ENCODE assay signal across 1 cellular context in the genomic region with DNA sequence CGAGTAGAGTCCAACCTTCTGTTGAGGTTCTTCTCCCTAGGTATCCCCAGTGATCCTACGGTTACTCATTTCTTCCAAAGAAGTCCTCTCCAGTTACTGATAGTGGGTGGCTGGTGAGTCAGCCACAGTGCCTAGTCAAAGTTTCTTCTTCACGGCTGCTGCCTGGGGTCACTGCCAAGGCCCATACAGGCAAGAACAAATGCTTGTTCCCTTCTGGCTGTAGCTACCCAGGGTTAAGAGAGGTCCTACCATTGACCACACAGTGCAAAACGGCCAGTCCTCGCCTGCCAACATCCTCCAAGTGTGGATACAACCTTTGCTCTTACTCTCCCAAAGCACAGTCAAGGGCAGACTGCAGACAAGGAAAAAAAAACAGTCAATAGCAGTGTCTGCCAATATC.
TF ChIP-seq lines count a peak whose summit lies in the region.

No MANE protein-coding gene starts in this region.

TF ChIP-seq in K562, 482 proteins besides CTCF, POLR2A, EP300 and RAD21 (continued from another document and continues in another):
- TF ChIP-seq, protein P1, sequence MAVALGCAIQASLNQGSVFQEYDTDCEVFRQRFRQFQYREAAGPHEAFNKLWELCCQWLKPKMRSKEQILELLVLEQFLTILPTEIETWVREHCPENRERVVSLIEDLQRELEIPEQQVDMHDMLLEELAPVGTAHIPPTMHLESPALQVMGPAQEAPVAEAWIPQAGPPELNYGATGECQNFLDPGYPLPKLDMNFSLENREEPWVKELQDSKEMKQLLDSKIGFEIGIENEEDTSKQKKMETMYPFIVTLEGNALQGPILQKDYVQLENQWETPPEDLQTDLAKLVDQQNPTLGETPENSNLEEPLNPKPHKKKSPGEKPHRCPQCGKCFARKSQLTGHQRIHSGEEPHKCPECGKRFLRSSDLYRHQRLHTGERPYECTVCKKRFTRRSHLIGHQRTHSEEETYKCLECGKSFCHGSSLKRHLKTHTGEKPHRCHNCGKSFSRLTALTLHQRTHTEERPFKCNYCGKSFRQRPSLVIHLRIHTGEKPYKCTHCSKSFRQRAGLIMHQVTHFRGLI (CRISPR knock-in tag; IDR thresholded peaks at IDR 0.05) = no peak
- TF ChIP-seq RB1 (IDR thresholded peaks at IDR 0.05; ENCODE audit: low read depth) = no peak
- no peak for TF ChIP-seq STAT5A (IDR thresholded peaks at IDR 0.05; ENCODE audit: borderline replicate concordance, low read length)
- TF ChIP-seq, protein P2, sequence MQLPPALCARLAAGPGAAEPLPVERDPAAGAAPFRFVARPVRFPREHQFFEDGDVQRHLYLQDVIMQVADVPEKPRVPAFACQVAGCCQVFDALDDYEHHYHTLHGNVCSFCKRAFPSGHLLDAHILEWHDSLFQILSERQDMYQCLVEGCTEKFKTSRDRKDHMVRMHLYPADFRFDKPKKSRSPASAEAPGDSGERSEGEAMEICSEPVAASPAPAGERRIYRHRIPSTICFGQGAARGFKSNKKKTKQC (CRISPR knock-in tag; IDR thresholded peaks at IDR 0.05) = no peak
- TF ChIP-seq JUND (IDR thresholded peaks at IDR 0.05; ENCODE audit: borderline replicate concordance, low read depth, low read length) = peak; percentile 85
- peak; percentile 78; the same call in 2 of the 3 replicates for TF ChIP-seq JUND (tag; IDR thresholded peaks at IDR 0.05; ENCODE audit: borderline replicate concordance, low read depth, low read length)
- no peak for TF ChIP-seq ZNF408 (CRISPR knock-in tag; IDR thresholded peaks at IDR 0.05; ENCODE audit: low read depth)
- no peak for TF ChIP-seq EP400 (IDR thresholded peaks at IDR 0.05)
- TF ChIP-seq FOS (IDR thresholded peaks at IDR 0.05; ENCODE audit: extremely low read depth, insufficient read length) = peak; percentile 61
- peak; percentile 56; the same call in 1 of the 2 replicates for TF ChIP-seq JUN (IDR thresholded peaks at IDR 0.05; ENCODE audit: borderline replicate concordance, low read depth, low read length)
- TF ChIP-seq JUN (CRISPR knock-in tag; IDR thresholded peaks at IDR 0.05; ENCODE audit: borderline replicate concordance) = no peak
- no peak for TF ChIP-seq SMC3 (conservative IDR thresholded peaks at IDR 0.05; ENCODE audit: insufficient read depth, low read depth, low read length)
- TF ChIP-seq ERF (CRISPR knock-in tag; IDR thresholded peaks at IDR 0.05) = no peak
- TF ChIP-seq, protein P3, sequence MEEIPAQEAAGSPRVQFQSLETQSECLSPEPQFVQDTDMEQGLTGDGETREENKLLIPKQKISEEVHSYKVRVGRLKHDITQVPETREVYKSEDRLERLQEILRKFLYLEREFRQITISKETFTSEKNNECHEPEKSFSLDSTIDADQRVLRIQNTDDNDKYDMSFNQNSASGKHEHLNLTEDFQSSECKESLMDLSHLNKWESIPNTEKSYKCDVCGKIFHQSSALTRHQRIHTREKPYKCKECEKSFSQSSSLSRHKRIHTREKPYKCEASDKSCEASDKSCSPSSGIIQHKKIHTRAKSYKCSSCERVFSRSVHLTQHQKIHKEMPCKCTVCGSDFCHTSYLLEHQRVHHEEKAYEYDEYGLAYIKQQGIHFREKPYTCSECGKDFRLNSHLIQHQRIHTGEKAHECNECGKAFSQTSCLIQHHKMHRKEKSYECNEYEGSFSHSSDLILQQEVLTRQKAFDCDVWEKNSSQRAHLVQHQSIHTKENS (CRISPR knock-in tag; IDR thresholded peaks at IDR 0.05) = no peak
- TF ChIP-seq COPS2 (conservative IDR thresholded peaks at IDR 0.05) = no peak
- TF ChIP-seq, protein P4, sequence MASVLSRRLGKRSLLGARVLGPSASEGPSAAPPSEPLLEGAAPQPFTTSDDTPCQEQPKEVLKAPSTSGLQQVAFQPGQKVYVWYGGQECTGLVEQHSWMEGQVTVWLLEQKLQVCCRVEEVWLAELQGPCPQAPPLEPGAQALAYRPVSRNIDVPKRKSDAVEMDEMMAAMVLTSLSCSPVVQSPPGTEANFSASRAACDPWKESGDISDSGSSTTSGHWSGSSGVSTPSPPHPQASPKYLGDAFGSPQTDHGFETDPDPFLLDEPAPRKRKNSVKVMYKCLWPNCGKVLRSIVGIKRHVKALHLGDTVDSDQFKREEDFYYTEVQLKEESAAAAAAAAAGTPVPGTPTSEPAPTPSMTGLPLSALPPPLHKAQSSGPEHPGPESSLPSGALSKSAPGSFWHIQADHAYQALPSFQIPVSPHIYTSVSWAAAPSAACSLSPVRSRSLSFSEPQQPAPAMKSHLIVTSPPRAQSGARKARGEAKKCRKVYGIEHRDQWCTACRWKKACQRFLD (CRISPR knock-in tag; IDR thresholded peaks at IDR 0.05) = no peak
- TF ChIP-seq ZNF354B (CRISPR knock-in tag; IDR thresholded peaks at IDR 0.05) = no peak
- TF ChIP-seq RBM25 (IDR thresholded peaks at IDR 0.05; ENCODE audit: low read depth, low read length, severe bottlenecking) = no peak
- peak; percentile 10; the same call in 1 of the 2 replicates for TF ChIP-seq RFX1 (IDR thresholded peaks at IDR 0.05)
- TF ChIP-seq SMARCA4 (IDR thresholded peaks at IDR 0.05) = peak; percentile 63
- TF ChIP-seq MTF1 (CRISPR knock-in tag; IDR thresholded peaks at IDR 0.05; ENCODE audit: borderline replicate concordance) = no peak
- TF ChIP-seq FOXJ3 (CRISPR knock-in tag; IDR thresholded peaks at IDR 0.05) = no peak
- TF ChIP-seq, protein P5, sequence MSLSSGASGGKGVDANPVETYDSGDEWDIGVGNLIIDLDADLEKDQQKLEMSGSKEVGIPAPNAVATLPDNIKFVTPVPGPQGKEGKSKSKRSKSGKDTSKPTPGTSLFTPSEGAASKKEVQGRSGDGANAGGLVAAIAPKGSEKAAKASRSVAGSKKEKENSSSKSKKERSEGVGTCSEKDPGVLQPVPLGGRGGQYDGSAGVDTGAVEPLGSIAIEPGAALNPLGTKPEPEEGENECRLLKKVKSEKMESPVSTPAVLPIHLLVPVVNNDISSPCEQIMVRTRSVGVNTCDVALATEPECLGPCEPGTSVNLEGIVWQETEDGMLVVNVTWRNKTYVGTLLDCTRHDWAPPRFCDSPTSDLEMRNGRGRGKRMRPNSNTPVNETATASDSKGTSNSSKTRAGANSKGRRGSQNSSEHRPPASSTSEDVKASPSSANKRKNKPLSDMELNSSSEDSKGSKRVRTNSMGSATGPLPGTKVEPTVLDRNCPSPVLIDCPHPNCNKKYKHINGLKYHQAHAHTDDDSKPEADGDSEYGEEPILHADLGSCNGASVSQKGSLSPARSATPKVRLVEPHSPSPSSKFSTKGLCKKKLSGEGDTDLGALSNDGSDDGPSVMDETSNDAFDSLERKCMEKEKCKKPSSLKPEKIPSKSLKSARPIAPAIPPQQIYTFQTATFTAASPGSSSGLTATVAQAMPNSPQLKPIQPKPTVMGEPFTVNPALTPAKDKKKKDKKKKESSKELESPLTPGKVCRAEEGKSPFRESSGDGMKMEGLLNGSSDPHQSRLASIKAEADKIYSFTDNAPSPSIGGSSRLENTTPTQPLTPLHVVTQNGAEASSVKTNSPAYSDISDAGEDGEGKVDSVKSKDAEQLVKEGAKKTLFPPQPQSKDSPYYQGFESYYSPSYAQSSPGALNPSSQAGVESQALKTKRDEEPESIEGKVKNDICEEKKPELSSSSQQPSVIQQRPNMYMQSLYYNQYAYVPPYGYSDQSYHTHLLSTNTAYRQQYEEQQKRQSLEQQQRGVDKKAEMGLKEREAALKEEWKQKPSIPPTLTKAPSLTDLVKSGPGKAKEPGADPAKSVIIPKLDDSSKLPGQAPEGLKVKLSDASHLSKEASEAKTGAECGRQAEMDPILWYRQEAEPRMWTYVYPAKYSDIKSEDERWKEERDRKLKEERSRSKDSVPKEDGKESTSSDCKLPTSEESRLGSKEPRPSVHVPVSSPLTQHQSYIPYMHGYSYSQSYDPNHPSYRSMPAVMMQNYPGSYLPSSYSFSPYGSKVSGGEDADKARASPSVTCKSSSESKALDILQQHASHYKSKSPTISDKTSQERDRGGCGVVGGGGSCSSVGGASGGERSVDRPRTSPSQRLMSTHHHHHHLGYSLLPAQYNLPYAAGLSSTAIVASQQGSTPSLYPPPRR (CRISPR knock-in tag; IDR thresholded peaks at IDR 0.05; ENCODE audit: borderline replicate concordance) = no peak
- TF ChIP-seq, protein P6, sequence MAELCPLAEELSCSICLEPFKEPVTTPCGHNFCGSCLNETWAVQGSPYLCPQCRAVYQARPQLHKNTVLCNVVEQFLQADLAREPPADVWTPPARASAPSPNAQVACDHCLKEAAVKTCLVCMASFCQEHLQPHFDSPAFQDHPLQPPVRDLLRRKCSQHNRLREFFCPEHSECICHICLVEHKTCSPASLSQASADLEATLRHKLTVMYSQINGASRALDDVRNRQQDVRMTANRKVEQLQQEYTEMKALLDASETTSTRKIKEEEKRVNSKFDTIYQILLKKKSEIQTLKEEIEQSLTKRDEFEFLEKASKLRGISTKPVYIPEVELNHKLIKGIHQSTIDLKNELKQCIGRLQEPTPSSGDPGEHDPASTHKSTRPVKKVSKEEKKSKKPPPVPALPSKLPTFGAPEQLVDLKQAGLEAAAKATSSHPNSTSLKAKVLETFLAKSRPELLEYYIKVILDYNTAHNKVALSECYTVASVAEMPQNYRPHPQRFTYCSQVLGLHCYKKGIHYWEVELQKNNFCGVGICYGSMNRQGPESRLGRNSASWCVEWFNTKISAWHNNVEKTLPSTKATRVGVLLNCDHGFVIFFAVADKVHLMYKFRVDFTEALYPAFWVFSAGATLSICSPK (IDR thresholded peaks at IDR 0.05; ENCODE audit: borderline replicate concordance) = no peak
- no peak for TF ChIP-seq PURB (CRISPR knock-in tag; IDR thresholded peaks at IDR 0.05; ENCODE audit: low read depth)
- no peak for TF ChIP-seq MAFF (IDR thresholded peaks at IDR 0.05; ENCODE audit: low read length)
- no peak for TF ChIP-seq RBFOX2 (IDR thresholded peaks at IDR 0.05; ENCODE audit: low read depth, low read length)
- TF ChIP-seq ZNF263 (CRISPR knock-in tag; IDR thresholded peaks at IDR 0.05; ENCODE audit: borderline replicate concordance) = peak; percentile 52; the same call in 1 of the 2 replicates
- no peak for TF ChIP-seq ZNF699 (CRISPR knock-in tag; IDR thresholded peaks at IDR 0.05; ENCODE audit: insufficient replicate concordance)
- TF ChIP-seq EGR1 (conservative IDR thresholded peaks at IDR 0.05) = peak; percentile 25; the same call in 1 of the 2 replicates
- no peak for TF ChIP-seq PYGO2 (tag; IDR thresholded peaks at IDR 0.05)
- 0 out of 2 replicates have a peak, but pooled peaks have one; percentile 13 for TF ChIP-seq ATF7 (IDR thresholded peaks at IDR 0.05)
- no peak for TF ChIP-seq KLF13 (tag; IDR thresholded peaks at IDR 0.05; ENCODE audit: borderline replicate concordance, low read depth)
- TF ChIP-seq ZNF175 (CRISPR knock-in tag; IDR thresholded peaks at IDR 0.05; ENCODE audit: low read depth) = no peak
- peak; percentile 95 for TF ChIP-seq FOSL1 (tag; conservative IDR thresholded peaks at IDR 0.05)
- TF ChIP-seq, protein P7, sequence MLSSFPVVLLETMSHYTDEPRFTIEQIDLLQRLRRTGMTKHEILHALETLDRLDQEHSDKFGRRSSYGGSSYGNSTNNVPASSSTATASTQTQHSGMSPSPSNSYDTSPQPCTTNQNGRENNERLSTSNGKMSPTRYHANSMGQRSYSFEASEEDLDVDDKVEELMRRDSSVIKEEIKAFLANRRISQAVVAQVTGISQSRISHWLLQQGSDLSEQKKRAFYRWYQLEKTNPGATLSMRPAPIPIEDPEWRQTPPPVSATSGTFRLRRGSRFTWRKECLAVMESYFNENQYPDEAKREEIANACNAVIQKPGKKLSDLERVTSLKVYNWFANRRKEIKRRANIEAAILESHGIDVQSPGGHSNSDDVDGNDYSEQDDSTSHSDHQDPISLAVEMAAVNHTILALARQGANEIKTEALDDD (IDR thresholded peaks at IDR 0.05) = peak; percentile 91
- no peak for TF ChIP-seq TAF7 (tag; IDR thresholded peaks at IDR 0.05)
- TF ChIP-seq TCF3 (CRISPR knock-in tag; IDR thresholded peaks at IDR 0.05) = no peak
- TF ChIP-seq ILK (tag; IDR thresholded peaks at IDR 0.05; ENCODE audit: borderline replicate concordance, low read depth) = no peak
- no peak for TF ChIP-seq TCF7 (IDR thresholded peaks at IDR 0.05; ENCODE audit: borderline replicate concordance)
- no peak for TF ChIP-seq ZNF212 (CRISPR knock-in tag; IDR thresholded peaks at IDR 0.05)
- TF ChIP-seq, protein P8, sequence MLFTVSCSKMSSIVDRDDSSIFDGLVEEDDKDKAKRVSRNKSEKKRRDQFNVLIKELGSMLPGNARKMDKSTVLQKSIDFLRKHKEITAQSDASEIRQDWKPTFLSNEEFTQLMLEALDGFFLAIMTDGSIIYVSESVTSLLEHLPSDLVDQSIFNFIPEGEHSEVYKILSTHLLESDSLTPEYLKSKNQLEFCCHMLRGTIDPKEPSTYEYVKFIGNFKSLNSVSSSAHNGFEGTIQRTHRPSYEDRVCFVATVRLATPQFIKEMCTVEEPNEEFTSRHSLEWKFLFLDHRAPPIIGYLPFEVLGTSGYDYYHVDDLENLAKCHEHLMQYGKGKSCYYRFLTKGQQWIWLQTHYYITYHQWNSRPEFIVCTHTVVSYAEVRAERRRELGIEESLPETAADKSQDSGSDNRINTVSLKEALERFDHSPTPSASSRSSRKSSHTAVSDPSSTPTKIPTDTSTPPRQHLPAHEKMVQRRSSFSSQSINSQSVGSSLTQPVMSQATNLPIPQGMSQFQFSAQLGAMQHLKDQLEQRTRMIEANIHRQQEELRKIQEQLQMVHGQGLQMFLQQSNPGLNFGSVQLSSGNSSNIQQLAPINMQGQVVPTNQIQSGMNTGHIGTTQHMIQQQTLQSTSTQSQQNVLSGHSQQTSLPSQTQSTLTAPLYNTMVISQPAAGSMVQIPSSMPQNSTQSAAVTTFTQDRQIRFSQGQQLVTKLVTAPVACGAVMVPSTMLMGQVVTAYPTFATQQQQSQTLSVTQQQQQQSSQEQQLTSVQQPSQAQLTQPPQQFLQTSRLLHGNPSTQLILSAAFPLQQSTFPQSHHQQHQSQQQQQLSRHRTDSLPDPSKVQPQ (CRISPR knock-in tag; IDR thresholded peaks at IDR 0.05; ENCODE audit: borderline replicate concordance) = no peak
- TF ChIP-seq ZC3H8 (IDR thresholded peaks at IDR 0.05) = no peak
- TF ChIP-seq SMARCE1 (IDR thresholded peaks at IDR 0.05) = peak; percentile 88
- no peak for TF ChIP-seq CHD2 (IDR thresholded peaks at IDR 0.05; ENCODE audit: low read depth, low read length)
- peak; percentile 62; the same call in 1 of the 2 replicates for TF ChIP-seq ARID1B (IDR thresholded peaks at IDR 0.05)
- no peak for TF ChIP-seq ZKSCAN1 (IDR thresholded peaks at IDR 0.05; ENCODE audit: low read depth, low read length)
- TF ChIP-seq CBFB (CRISPR knock-in tag; IDR thresholded peaks at IDR 0.05) = no peak
